ENCODE assay signal across 25 cellular contexts in genomic region chr7:24604640-24605039, GRCh38. TPM values are rescaled to one million over a fixed set of nuclear protein-coding genes. Genes with fewer than 3 reads are reported as not detected.
DNase-seq lines count a peak whose midpoint lies in the region; ATAC-seq, FAIRE-seq and TF ChIP-seq lines count a peak whose summit lies in the region.
"Had no signal": no experiment of that assay in that cellular context is flagged by ENCODE, and none has a peak within 500 bp of the region (broad histone marks: within the 10 kb centered on the region; RNA-seq: fewer than 3 reads in every experiment).

No MANE protein-coding gene starts in this region.

- no peak overlapping the region for H3K9ac ChIP-seq in K562 (ENCODE audit: insufficient read depth in 1 of 2, low read depth in 2 of 2, low read length in 2 of 2)
- H3K9ac ChIP-seq: BLaER1 treated with 17β-estradiol and CSF1 and Interleukin-3, amounts not matched to agents 10 nM and 100 nM had no signal

- peaks cover 35% of the 10 kb centered on the region for H3K79me2 ChIP-seq in K562 (ENCODE audit: control insufficient read depth, insufficient read depth, low read length)

- H4K20me1 ChIP-seq in K562 (replicated peaks; ENCODE audit: control insufficient read depth, insufficient read depth, low read length), result no peaks in the 10 kb centered on the region

- BruUV-seq in A673 (replicated peaks; lab: Mats Ljungman, UMichigan) (TSS peak; percentile 14), K562 (replicated peaks; lab: Mats Ljungman, UMichigan) (no TSS peak), Calu3 (replicated peaks; lab: Mats Ljungman, UMichigan) (no TSS peak)

- CTCF ChIA-PET in A673 (lab: Charles Lee) (no interaction called here), HEK293 (lab: Yijun Ruan, JAX) (no interaction called here), K562 (lab: Yijun Ruan, JAX; ENCODE audit: low intra/inter-chr PET ratio) (no interaction called here), Calu3 (lab: Charles Lee) (interaction anchor here (1.2 kb wide), 1 partner anchor 15 kb away, joined by 3 read pairs; no protein-coding TSS in a partner anchor)

- peaks cover 11% of the 10 kb centered on the region for H3K36me3 ChIP-seq in A673 (ENCODE audit: insufficient read depth, low read length, poor library complexity, severe bottlenecking)
- no peaks in the 10 kb centered on the region for H3K36me3 ChIP-seq in HEK293 (ENCODE audit: control insufficient read depth in 2 of 2, insufficient read depth in 1 of 2, low read length in 2 of 2)
- H3K36me3 ChIP-seq in K562 (ENCODE audit: control insufficient read depth, insufficient read depth, low read length), result no peaks in the 10 kb centered on the region; the same call in 2 of the 3 replicates
- no peaks in the 10 kb centered on the region for H3K36me3 ChIP-seq in left ventricle myocardium inferior

- no peak for TF ChIP-seq POLR2A in K562 (conservative IDR thresholded peaks at IDR 0.05)

- no peaks in the 10 kb centered on the region for H3K9me1 ChIP-seq in K562 (ENCODE audit: control insufficient read depth, insufficient read depth, low read length)

- no peak for TF ChIP-seq RAD21 in K562 (CRISPR knock-in tag; conservative IDR thresholded peaks at IDR 0.05 in 1 of 2, IDR thresholded peaks at IDR 0.05 in 1 of 2)

- no peaks in the 10 kb centered on the region for H3K27me3 ChIP-seq in A673 (replicated peaks; ENCODE audit: insufficient read depth, low read depth, low read length, poor library complexity)
- H3K27me3 ChIP-seq in K562 (ENCODE audit: control insufficient read depth in 2 of 2, insufficient read depth in 2 of 2, low read length in 2 of 2), result no peaks in the 10 kb centered on the region
- no peaks in the 10 kb centered on the region for H3K27me3 ChIP-seq in left ventricle myocardium inferior (ENCODE audit: low read depth)
- H3K27me3 ChIP-seq: BLaER1 treated with 17β-estradiol and CSF1 and Interleukin-3, amounts not matched to agents 10 nM and 100 nM had no signal

- H3K9me3 ChIP-seq in A673 (ENCODE audit: low read depth, low read length, poor library complexity, severe bottlenecking) (peaks cover 18% of the 10 kb centered on the region), HEK293 (ENCODE audit: control insufficient read depth, insufficient read depth, low read depth, low read length) (no peaks in the 10 kb centered on the region), K562 (replicated peaks; ENCODE audit: control insufficient read depth, insufficient read depth, low read depth, low read length) (no peaks in the 10 kb centered on the region), left ventricle myocardium inferior (replicated peaks) (no peaks in the 10 kb centered on the region)
- H3K9me3 ChIP-seq: Caco-2 had no signal

- no peak overlapping the region for H3K4me2 ChIP-seq in K562 (ENCODE audit: insufficient read depth, low read length)
- H3K4me2 ChIP-seq: BLaER1 treated with 17β-estradiol and CSF1 and Interleukin-3, amounts not matched to agents 10 nM and 100 nM had no signal

- in situ Hi-C loops in K562 (cut with MboI), result no loop called here

- no peak for FAIRE-seq in K562 (lab: Jason Lieb, UNC)
- FAIRE-seq: HTR-8/SVneo had no signal

- peaks cover 7% of the 10 kb centered on the region for H3K4me1 ChIP-seq in A673 (ENCODE audit: insufficient read depth, low read length, poor library complexity, severe bottlenecking)
- H3K4me1 ChIP-seq in HEK293 (ENCODE audit: control insufficient read depth, insufficient read depth, low read length), result peaks cover 17% of the 10 kb centered on the region; the same call in 1 of the 2 replicates
- H3K4me1 ChIP-seq in K562 (replicated peaks in 1 of 2; ENCODE audit: control insufficient read depth in 2 of 2, insufficient read depth in 2 of 2, low read length in 2 of 2), result peaks cover 0 to 3% of the 10 kb centered on the region in 2 experiments; a peak in 3 of 5 replicates
- no peaks in the 10 kb centered on the region for H3K4me1 ChIP-seq in left ventricle myocardium inferior
- H3K4me1 ChIP-seq: Caco-2 had no signal

- peaks cover 9% of the 10 kb centered on the region for H3K9me3 Mint-ChIP-seq in Calu3 (ENCODE audit: low read depth, unreplicated experiment)

- no peak overlapping the region for H3K4me3 ChIP-seq in A673 (ENCODE audit: low read depth, low read length, poor library complexity, severe bottlenecking)
- no peak overlapping the region for H3K4me3 ChIP-seq in HEK293 (ENCODE audit: low read depth, low read length)
- no peak overlapping the region for H3K4me3 ChIP-seq in K562
- no peak overlapping the region for H3K4me3 ChIP-seq in left ventricle myocardium inferior
- H3K4me3 ChIP-seq: BLaER1 treated with 17β-estradiol and CSF1 and Interleukin-3, amounts not matched to agents 10 nM and 100 nM had no signal

- H3K27me3 Mint-ChIP-seq in Calu3 (ENCODE audit: unreplicated experiment), result no peaks in the 10 kb centered on the region
- H3K27me3 Mint-ChIP-seq: CD4-positive, alpha-beta memory T cell had no signal

- intact Hi-C loops in A673 (cut with micrococcal nuclease; ENCODE audit: unreplicated experiment) (no loop called here), K562 (cut with micrococcal nuclease) (no loop called here), left ventricle myocardium inferior (cut with micrococcal nuclease) (no loop called here), Calu3 (cut with micrococcal nuclease; ENCODE audit: unreplicated experiment) (no loop called here)

- ATAC-seq in K562, result peak; percentile 57; the same call in 2 of the 3 replicates

- no peak for TF ChIP-seq EP300 in K562 (IDR thresholded peaks at IDR 0.05; ENCODE audit: low read length)

- POLR2A ChIA-PET in A673 (lab: Charles Lee; ENCODE audit: low non-redundant PET) (no interaction called here), HEK293 (lab: Yijun Ruan, JAX) (no interaction called here), K562 (lab: Yijun Ruan, JAX) (interaction anchor here (0.6 kb wide), 1 partner anchor 65 kb away, joined by 3 read pairs; no protein-coding TSS in a partner anchor)

- no peak overlapping the region for H2AFZ ChIP-seq in K562 (ENCODE audit: low read depth, low read length)

- H3K27ac Mint-ChIP-seq in Calu3 (ENCODE audit: unreplicated experiment), result no peak overlapping the region
- H3K27ac Mint-ChIP-seq: CD4-positive, alpha-beta memory T cell had no signal

- no peaks in the 10 kb centered on the region for H3K36me3 Mint-ChIP-seq in Calu3 (ENCODE audit: insufficient read depth, unreplicated experiment)

- DNase-seq in A673 (ENCODE audit: low spot score), result no peak
- DNase-seq in K562 (ENCODE audit: extremely low read depth in 1 of 4, low spot score in 3 of 4), result peak in 1 of 4 experiments; percentile 9
- peak; percentile 22 for DNase-seq in iPS-NIHi7 (ENCODE audit: extremely low spot score)
- no peak for DNase-seq in left ventricle myocardium inferior
- no peak for DNase-seq in Calu3
- no peak for DNase-seq in effector CD8-positive, alpha-beta T cell (lab: John Stamatoyannopoulos, UW)
- no peak for DNase-seq in NCI-H82 (lab: John Stamatoyannopoulos, UW)
- DNase-seq: Caco-2; CD4-positive, alpha-beta memory T cell; DND-41; HCEC 1CT; IMR-90; Karpas-422; NCI-H1417; NCI-H1694 treated with DMSO at 0.1 percent for 48 hours; NCI-H2081 treated with DMSO at 0.1 percent for 48 hours; NCI-H2171 treated with DMSO at 0.1 percent for 48 hours; NCI-H446; NCI-H526; Right ventricle myocardium superior; SW 1271 had no signal

- WGBS in K562 (ENCODE audit: insufficient coverage, low coverage, missing lambda C conversion rate), result 35% methylated on average over 3 of the region's 3 CpGs

- no peak for TF ChIP-seq CTCF in A673 (conservative IDR thresholded peaks at IDR 0.05; ENCODE audit: low read depth, low read length)
- no peak for TF ChIP-seq CTCF in HEK293 (tag by site-specific recombination; IDR thresholded peaks at IDR 0.05)
- TF ChIP-seq CTCF in K562 (IDR thresholded peaks at IDR 0.05 in 2 of 3, conservative IDR thresholded peaks at IDR 0.05 in 1 of 3; ENCODE audit: insufficient read depth in 2 of 3, low read depth in 1 of 3, low read length in 3 of 3), result no peak
- TF ChIP-seq CTCF in left ventricle myocardium inferior (IDR thresholded peaks at IDR 0.05; ENCODE audit: borderline replicate concordance), result no peak
- TF ChIP-seq CTCF in Calu3 (IDR thresholded peaks at IDR 0.05; ENCODE audit: unreplicated experiment), result no peak

- H3K27ac ChIP-seq in A673 (ENCODE audit: low read depth, low read length, poor library complexity, severe bottlenecking) (no peak overlapping the region), HEK293 (ENCODE audit: extremely low read depth, low read depth, low read length) (no peak overlapping the region), K562 (ENCODE audit: extremely low read depth, low read depth, low read length) (no peak overlapping the region), left ventricle myocardium inferior (replicated peaks) (no peak overlapping the region)
- H3K27ac ChIP-seq: 22Rv1; BLaER1 treated with 17β-estradiol and CSF1 and Interleukin-3, amounts not matched to agents 10 nM and 100 nM had no signal

- H3K4me3 Mint-ChIP-seq in Calu3 (ENCODE audit: low read depth, unreplicated experiment), result no peak overlapping the region
- H3K4me3 Mint-ChIP-seq: CD4-positive, alpha-beta memory T cell had no signal

- H3K4me1 Mint-ChIP-seq in Calu3 (ENCODE audit: low read depth, unreplicated experiment), result peaks cover 5% of the 10 kb centered on the region

TF ChIP-seq in HEK293, 187 proteins besides CTCF, POLR2A, EP300 and RAD21 (continues in another document):
- TF ChIP-seq ZNF341 (tag by site-specific recombination; IDR thresholded peaks at IDR 0.05; ENCODE audit: low read depth), result peak; percentile 46; the same call in 1 of the 2 replicates

TF ChIP-seq in K562, 482 proteins besides CTCF, POLR2A, EP300 and RAD21 (continues in another document):
- no peak for TF ChIP-seq TAF9B (IDR thresholded peaks at IDR 0.05; ENCODE audit: partially characterized antibody)

RNA-seq across cellular contexts. Expression of gene PALS2, which starts 31.4 kb away (rescaled TPM):
- total RNA-seq in A673 (2021) (65.3 and 68.4 TPM in 2 replicates), K562 (2014; rRNA removed) (10.6 and 10.8 TPM in 2 replicates), K562 (2014; rRNA removed; fragmentation: Illumina TruSeq; extraction: Trizol) (23.1 and 26.9 TPM in 2 replicates), K562 (2015; rRNA removed; fragmentation: Illumina TruSeq; extraction: Trizol) (17.6 and 17.7 TPM in 2 replicates), K562 (2021) (30.4 and 35.0 TPM in 2 replicates), left ventricle myocardium inferior (7.1 TPM), Calu3 (2022) (70.5 and 88.8 TPM in 2 replicates)
- 7.4 and 46.8 TPM in 2 replicates for total RNA-seq in K562 (2011; cell fraction: chromatin; rRNA removed; ENCODE audit: low replicate concordance)
- total RNA-seq in K562 (2011; cell fraction: nucleolus; rRNA removed), result 3.7 and 6.4 TPM in 2 replicates
- total RNA-seq in K562 (2011; cell fraction: nucleoplasm; rRNA removed), result 14.3 and 25.1 TPM in 2 replicates
- polyA plus RNA-seq in K562 (2011; rRNA removed) (14.4 and 20.2 TPM in 2 replicates), K562 (2014; fragmentation: Illumina TruSeq; extraction: Trizol) (15.8 and 17.5 TPM in 2 replicates), K562 (2014; fragmentation: Nextera tagmentation; extraction: Ambion mirVana) (1 to 10 TPM; 5.9 to 7.2 TPM), K562 (2014; rRNA removed) (11.6 and 18.9 TPM in 2 replicates)
- polyA plus RNA-seq in K562 (2011; cell fraction: cytosol; rRNA removed), result 2.9 and 5.6 TPM in 2 replicates
- 5.3 and 7.9 TPM in 2 replicates for polyA plus RNA-seq in K562 (2011; cell fraction: nucleus; rRNA removed)
- polyA plus RNA-seq in K562 (2012), result 8.7 and 13.3 TPM in 2 replicates
- 53.0 and 69.7 TPM in 2 replicates for polyA minus RNA-seq in K562 (2011; rRNA and poly(A)+ RNA removed)
- polyA minus RNA-seq in K562 (2011; cell fraction: cytosol; rRNA and poly(A)+ RNA removed), result 19.5 and 19.7 TPM in 2 replicates
- polyA minus RNA-seq in K562 (2011; cell fraction: nucleus; rRNA and poly(A)+ RNA removed), result 9.0 and 16.4 TPM in 2 replicates
